Comparison of ENCODE assay signal across 3 cellular contexts in genomic region chr1:82875170-82875569, GRCh38.
"Had no signal": no experiment of that assay in that cellular context is flagged by ENCODE, and none has a peak within 500 bp of the region (broad histone marks: within the 10 kb centered on the region; RNA-seq: fewer than 3 reads in every experiment).

No MANE protein-coding gene starts in this region.

- DNase-seq: IMR-90, KBM-7, KG1 had no signal
